ENCODE assay signal across 8 cellular contexts in genomic region chrX:132631579-132632232, GRCh38.
A peak's percentile ranks its signal among the peaks of the same experiment; 100 is the strongest.
DNase-seq lines count a peak whose midpoint lies in the region; ATAC-seq and TF ChIP-seq lines count a peak whose summit lies in the region.

No MANE protein-coding gene starts in this region.

- peak; percentile 65 for TF ChIP-seq CTCF in GM13977 (IDR thresholded peaks at IDR 0.05; ENCODE audit: extremely low read depth, insufficient read depth, missing control alignments)
- TF ChIP-seq CTCF in astrocyte of the cerebellum (IDR thresholded peaks at IDR 0.05; ENCODE audit: low read depth, low read length, missing control alignments) = peak; percentile 60
- peak; percentile 49 for TF ChIP-seq CTCF in kidney epithelial cell (IDR thresholded peaks at IDR 0.05; ENCODE audit: insufficient read depth, low read length, poor library complexity, severe bottlenecking)

- H3K36me3 ChIP-seq in kidney epithelial cell (ENCODE audit: control insufficient read depth, insufficient read depth, low read length) = no peaks in the 10 kb centered on the region
- no peaks in the 10 kb centered on the region for H3K36me3 ChIP-seq in MG63

- H3K27me3 ChIP-seq in kidney epithelial cell (ENCODE audit: control insufficient read depth, insufficient read depth, low read length) = no peaks in the 10 kb centered on the region
- H3K27me3 ChIP-seq in MG63 = no peaks in the 10 kb centered on the region

- no peaks in the 10 kb centered on the region for H3K9me3 ChIP-seq in MG63

- no peak for ATAC-seq in GM19463 (IDR thresholded peaks at IDR 0.05; ENCODE audit: unreplicated experiment)

- in situ Hi-C loops in GM13977 (cut with MboI; ENCODE audit: low pct_unique_long_range_greater_than_20kb, low sequenced_read_pairs, unreplicated experiment) = loop anchor here (25.0 kb wide), 1 partner anchor 794 kb away; no protein-coding TSS in a partner anchor
- in situ Hi-C loops in astrocyte of the cerebellum (cut with HindIII; ENCODE audit: low sequenced_read_pairs) = no loop called here

- DNase-seq in Ammon's horn (ENCODE audit: low spot score) (peak; percentile 16), GM13977 (ENCODE audit: low spot score) (peak; percentile 21), LHCN-M2 (ENCODE audit: low read depth) (peak; percentile 8), astrocyte of the cerebellum (ENCODE audit: low read depth) (peak; percentile 19), kidney epithelial cell (ENCODE audit: low read depth) (no peak), SHP77 treated with DMSO at 0.1 percent for 48 hours (lab: John Stamatoyannopoulos, UW) (no peak), MG63 (no peak)

- no peak overlapping the region for H3K4me3 ChIP-seq in astrocyte of the cerebellum (ENCODE audit: low read depth, low read length)
- no peak overlapping the region for H3K4me3 ChIP-seq in kidney epithelial cell (ENCODE audit: low read depth, low read length)
- H3K4me3 ChIP-seq in MG63 = no peak overlapping the region

Comparison
In these comparisons a context has a peak if more than half of its experiments do, and no peak if none do; other contexts are left out.
1. DNase-seq: peak in Ammon's horn (single experiment), GM13977 (single experiment), LHCN-M2 (single experiment) and astrocyte of the cerebellum (single experiment); none in kidney epithelial cell (single experiment), SHP77 treated with DMSO at 0.1 percent for 48 hours (single experiment) and MG63 (single experiment).
2. Peak in every context shown above with its lines, with median percentiles within 50 percentile points of each other: CTCF ChIP-seq.